22 cellular contexts compared by ENCODE assay signal in genomic region chr1:114235281-114235680, GRCh38.
"Had no signal": no experiment of that assay in that cellular context is flagged by ENCODE, and none has a peak within 500 bp of the region (broad histone marks: within the 10 kb centered on the region; RNA-seq: fewer than 3 reads in every experiment).

No MANE protein-coding gene starts in this region.

- H3K9me3 ChIP-seq: colonic mucosa, esophagus squamous epithelium, mucosa of descending colon, neutrophil, pancreas, testis, tibial artery had no signal

- FAIRE-seq: endothelial cell of umbilical vein, frontal cortex, kidney, pancreas had no signal

- ATAC-seq: natural killer cell treated with Interleukin-12 subunit alpha and Interleukin-12 subunit beta and Interleukin-15 and Interleukin-18, amount 100 ng/mL, for 72 hours; stimulated activated naive CD8-positive, alpha-beta T cell treated with anti-CD3 and anti-CD28 coated beads, Interleukin-15, Interleukin-2, amounts not matched to agents 100 U/mL and 50 U/mL, for 24 hours had no signal

- H3K4me1 ChIP-seq: colonic mucosa, pancreas, testis, tibial artery had no signal

- H3K4me3 ChIP-seq: colonic mucosa, esophagus squamous epithelium, mucosa of descending colon, pancreas, testis, tibial artery had no signal

- H3K4me1 Mint-ChIP-seq: neural crest cell had no signal

- H3K4me3 Mint-ChIP-seq: mesothelial cell of epicardium; naive B cell; natural killer cell treated with Interleukin-12 subunit alpha and Interleukin-12 subunit beta and Interleukin-15 and Interleukin-18, amount 100 ng/mL, for 72 hours; neural crest cell; stimulated activated memory B cell treated with anti-CD40 and anti-IgM and Interleukin-4, amounts not matched to agents 10 μg/mL and 1 μg/mL and 100 μg/mL, for 72 hours; type B pancreatic cell had no signal

- H3K27ac ChIP-seq: colonic mucosa, esophagus squamous epithelium, neutrophil, pancreas, testis, tibial artery had no signal

- H3K36me3 ChIP-seq: colonic mucosa, esophagus squamous epithelium, neutrophil, pancreas, tibial artery had no signal

- H3K9me3 Mint-ChIP-seq: mesothelial cell of epicardium; natural killer cell treated with Interleukin-12 subunit alpha and Interleukin-12 subunit beta and Interleukin-15 and Interleukin-18, amount 100 ng/mL, for 72 hours; neural crest cell; stimulated activated memory B cell treated with anti-CD40 and anti-IgM and Interleukin-4, amounts not matched to agents 10 μg/mL and 1 μg/mL and 100 μg/mL, for 72 hours; type B pancreatic cell had no signal

- H3K27me3 ChIP-seq: colonic mucosa, pancreas, testis had no signal

- H3K27ac Mint-ChIP-seq: mesothelial cell of epicardium; naive B cell; natural killer cell treated with Interleukin-12 subunit alpha and Interleukin-12 subunit beta and Interleukin-15 and Interleukin-18, amount 100 ng/mL, for 72 hours; stimulated activated memory B cell treated with anti-CD40 and anti-IgM and Interleukin-4, amounts not matched to agents 10 μg/mL and 1 μg/mL and 100 μg/mL, for 72 hours; type B pancreatic cell had no signal

- DNase-seq: dermis blood vessel endothelial cell; effector memory CD4-positive, alpha-beta T cell; esophagus squamous epithelium; kidney; mesenchymal stem cell; naive B cell; pancreas; stimulated activated CD4-positive, alpha-beta T cell treated with anti-CD3 and anti-CD28 coated beads, Interleukin-2, amount 100 ng/mL, for 24 hours; stimulated activated CD4-positive, alpha-beta T cell treated with anti-CD3 and anti-CD28 coated beads, Interleukin-4, amount 100 ng/mL, for 24 hours; stimulated activated naive CD8-positive, alpha-beta T cell treated with anti-CD3 and anti-CD28 coated beads, Interleukin-15, Interleukin-2, amounts not matched to agents 100 U/mL and 50 U/mL, for 24 hours; testis had no signal

- H3K36me3 Mint-ChIP-seq: mesothelial cell of epicardium; naive B cell; natural killer cell treated with Interleukin-12 subunit alpha and Interleukin-12 subunit beta and Interleukin-15 and Interleukin-18, amount 100 ng/mL, for 72 hours; stimulated activated memory B cell treated with anti-CD40 and anti-IgM and Interleukin-4, amounts not matched to agents 10 μg/mL and 1 μg/mL and 100 μg/mL, for 72 hours; type B pancreatic cell had no signal
